ENCODE assay signal across 1 cellular context in genomic region chr14:24274101-24274543, GRCh38.
TF ChIP-seq lines count a peak whose summit lies in the region.

No MANE protein-coding gene starts in this region.

TF ChIP-seq in GM12878, 131 proteins besides CTCF, POLR2A, EP300 and RAD21 (continues in another document):
- peak; percentile 85 for TF ChIP-seq CREM (IDR thresholded peaks at IDR 0.05; ENCODE audit: low read depth)
- peak; percentile 90 for TF ChIP-seq NBN (IDR thresholded peaks at IDR 0.05)
- TF ChIP-seq HCFC1 (IDR thresholded peaks at IDR 0.05; ENCODE audit: low read length): no peak
- TF ChIP-seq ZNF384 (IDR thresholded peaks at IDR 0.05; ENCODE audit: borderline replicate concordance, low read depth, low read length): peak; percentile 50; the same call in 1 of the 2 replicates
- TF ChIP-seq RCOR1 (conservative IDR thresholded peaks at IDR 0.05; ENCODE audit: low read depth, low read length): no peak
- peak; percentile 50; the same call in 1 of the 2 replicates for TF ChIP-seq GATAD2B (conservative IDR thresholded peaks at IDR 0.05; ENCODE audit: low read depth)
- TF ChIP-seq DPF2 (IDR thresholded peaks at IDR 0.05): peak; percentile 93
- peak in 1 of 2 experiments; percentile 88; a peak in 2 of 4 replicates for TF ChIP-seq ETV6 (conservative IDR thresholded peaks at IDR 0.05 in 1 of 2, IDR thresholded peaks at IDR 0.05 in 1 of 2; ENCODE audit: borderline replicate concordance in 1 of 2, low read depth in 1 of 2)
- peak; percentile 33 for TF ChIP-seq SMAD1 (IDR thresholded peaks at IDR 0.05; ENCODE audit: low read depth, partially characterized antibody)
- peak; percentile 96 for TF ChIP-seq IRF4 (IDR thresholded peaks at IDR 0.05; ENCODE audit: low read depth, low read length)
- TF ChIP-seq CREB1 (IDR thresholded peaks at IDR 0.05; ENCODE audit: low read depth): peak; percentile 79
- TF ChIP-seq CEBPB (IDR thresholded peaks at IDR 0.05; ENCODE audit: borderline replicate concordance in 1 of 2, low read depth in 2 of 2, low read length in 2 of 2): peak in 1 of 2 experiments; percentile 64; a peak in 1 of 4 replicates
- TF ChIP-seq KAT2A (conservative IDR thresholded peaks at IDR 0.05; ENCODE audit: control insufficient read depth, low read depth, low read length): no peak
- peak; percentile 63; the same call in 1 of the 2 replicates for TF ChIP-seq PAX5 (IDR thresholded peaks at IDR 0.05; ENCODE audit: borderline replicate concordance, low read depth, low read length)
- TF ChIP-seq NFIC (IDR thresholded peaks at IDR 0.05; ENCODE audit: low read depth, low read length): peak; percentile 87; the same call in 1 of the 2 replicates
- TF ChIP-seq ZBED1 (IDR thresholded peaks at IDR 0.05; ENCODE audit: borderline replicate concordance): peak; percentile 68; the same call in 1 of the 2 replicates
- no peak for TF ChIP-seq EZH2 (IDR thresholded peaks at IDR 0.05; ENCODE audit: borderline replicate concordance, control insufficient read depth, low read depth, low read length)
- no peak for TF ChIP-seq SIX5 (IDR thresholded peaks at IDR 0.05; ENCODE audit: low read depth, low read length, severe bottlenecking)
- peak; percentile 81 for TF ChIP-seq ATF2 (IDR thresholded peaks at IDR 0.05; ENCODE audit: low read length)
- TF ChIP-seq JUND (IDR thresholded peaks at IDR 0.05; ENCODE audit: low read depth, low read length): peak; percentile 78; the same call in 1 of the 2 replicates
- no peak for TF ChIP-seq YBX1 (IDR thresholded peaks at IDR 0.05)
- TF ChIP-seq ATF3 (IDR thresholded peaks at IDR 0.05; ENCODE audit: borderline replicate concordance, extremely low read depth, low read depth, low read length): no peak
- TF ChIP-seq SRF (IDR thresholded peaks at IDR 0.05; ENCODE audit: low read depth in 2 of 2, low read length in 2 of 2): 0 out of 4 replicates have a peak, but pooled peaks of 1 of the 2 experiments have one; percentile 29
- TF ChIP-seq ATF7 (IDR thresholded peaks at IDR 0.05; ENCODE audit: low read depth): peak; percentile 94
- TF ChIP-seq CBX5 (IDR thresholded peaks at IDR 0.05; ENCODE audit: low read depth): no peak
- peak; percentile 81; the same call in 1 of the 2 replicates for TF ChIP-seq BACH1 (IDR thresholded peaks at IDR 0.05; ENCODE audit: borderline replicate concordance)
- TF ChIP-seq, protein P1, sequence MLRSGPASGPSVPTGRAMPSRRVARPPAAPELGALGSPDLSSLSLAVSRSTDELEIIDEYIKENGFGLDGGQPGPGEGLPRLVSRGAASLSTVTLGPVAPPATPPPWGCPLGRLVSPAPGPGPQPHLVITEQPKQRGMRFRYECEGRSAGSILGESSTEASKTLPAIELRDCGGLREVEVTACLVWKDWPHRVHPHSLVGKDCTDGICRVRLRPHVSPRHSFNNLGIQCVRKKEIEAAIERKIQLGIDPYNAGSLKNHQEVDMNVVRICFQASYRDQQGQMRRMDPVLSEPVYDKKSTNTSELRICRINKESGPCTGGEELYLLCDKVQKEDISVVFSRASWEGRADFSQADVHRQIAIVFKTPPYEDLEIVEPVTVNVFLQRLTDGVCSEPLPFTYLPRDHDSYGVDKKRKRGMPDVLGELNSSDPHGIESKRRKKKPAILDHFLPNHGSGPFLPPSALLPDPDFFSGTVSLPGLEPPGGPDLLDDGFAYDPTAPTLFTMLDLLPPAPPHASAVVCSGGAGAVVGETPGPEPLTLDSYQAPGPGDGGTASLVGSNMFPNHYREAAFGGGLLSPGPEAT (IDR thresholded peaks at IDR 0.05; ENCODE audit: low read depth): peak; percentile 87
- TF ChIP-seq BCL3 (IDR thresholded peaks at IDR 0.05; ENCODE audit: borderline replicate concordance, insufficient read depth, low read depth, low read length, poor library complexity, severe bottlenecking): peak; percentile 27
- peak; percentile 40; the same call in 1 of the 2 replicates for TF ChIP-seq ZNF207 (IDR thresholded peaks at IDR 0.05; ENCODE audit: borderline replicate concordance)
- TF ChIP-seq IKZF2 (IDR thresholded peaks at IDR 0.05): peak; percentile 98
- TF ChIP-seq MTA2 (IDR thresholded peaks at IDR 0.05; ENCODE audit: low read depth): peak; percentile 92
- TF ChIP-seq ZBTB33 (IDR thresholded peaks at IDR 0.05): no peak
- peak; percentile 0; the same call in 1 of the 2 replicates for TF ChIP-seq SMC3 (IDR thresholded peaks at IDR 0.05; ENCODE audit: borderline replicate concordance, low read length)
- peak; percentile 99 for TF ChIP-seq SPI1 (IDR thresholded peaks at IDR 0.05; ENCODE audit: borderline replicate concordance, insufficient read depth, low read depth, low read length)
- TF ChIP-seq JUNB (IDR thresholded peaks at IDR 0.05): peak; percentile 96
- no peak for TF ChIP-seq KDM1A (IDR thresholded peaks at IDR 0.05; ENCODE audit: borderline replicate concordance)
- peak; percentile 97 for TF ChIP-seq EED (IDR thresholded peaks at IDR 0.05; ENCODE audit: low read depth)
- TF ChIP-seq PRDM15 (CRISPR knock-in tag; IDR thresholded peaks at IDR 0.05): no peak
- TF ChIP-seq BCL11A (IDR thresholded peaks at IDR 0.05; ENCODE audit: low read depth, low read length): peak; percentile 95
- TF ChIP-seq IKZF1 (conservative IDR thresholded peaks at IDR 0.05): peak; percentile 95
- peak; percentile 50; the same call in 1 of the 2 replicates for TF ChIP-seq GABPA (IDR thresholded peaks at IDR 0.05; ENCODE audit: low read depth)
- TF ChIP-seq, protein P2, sequence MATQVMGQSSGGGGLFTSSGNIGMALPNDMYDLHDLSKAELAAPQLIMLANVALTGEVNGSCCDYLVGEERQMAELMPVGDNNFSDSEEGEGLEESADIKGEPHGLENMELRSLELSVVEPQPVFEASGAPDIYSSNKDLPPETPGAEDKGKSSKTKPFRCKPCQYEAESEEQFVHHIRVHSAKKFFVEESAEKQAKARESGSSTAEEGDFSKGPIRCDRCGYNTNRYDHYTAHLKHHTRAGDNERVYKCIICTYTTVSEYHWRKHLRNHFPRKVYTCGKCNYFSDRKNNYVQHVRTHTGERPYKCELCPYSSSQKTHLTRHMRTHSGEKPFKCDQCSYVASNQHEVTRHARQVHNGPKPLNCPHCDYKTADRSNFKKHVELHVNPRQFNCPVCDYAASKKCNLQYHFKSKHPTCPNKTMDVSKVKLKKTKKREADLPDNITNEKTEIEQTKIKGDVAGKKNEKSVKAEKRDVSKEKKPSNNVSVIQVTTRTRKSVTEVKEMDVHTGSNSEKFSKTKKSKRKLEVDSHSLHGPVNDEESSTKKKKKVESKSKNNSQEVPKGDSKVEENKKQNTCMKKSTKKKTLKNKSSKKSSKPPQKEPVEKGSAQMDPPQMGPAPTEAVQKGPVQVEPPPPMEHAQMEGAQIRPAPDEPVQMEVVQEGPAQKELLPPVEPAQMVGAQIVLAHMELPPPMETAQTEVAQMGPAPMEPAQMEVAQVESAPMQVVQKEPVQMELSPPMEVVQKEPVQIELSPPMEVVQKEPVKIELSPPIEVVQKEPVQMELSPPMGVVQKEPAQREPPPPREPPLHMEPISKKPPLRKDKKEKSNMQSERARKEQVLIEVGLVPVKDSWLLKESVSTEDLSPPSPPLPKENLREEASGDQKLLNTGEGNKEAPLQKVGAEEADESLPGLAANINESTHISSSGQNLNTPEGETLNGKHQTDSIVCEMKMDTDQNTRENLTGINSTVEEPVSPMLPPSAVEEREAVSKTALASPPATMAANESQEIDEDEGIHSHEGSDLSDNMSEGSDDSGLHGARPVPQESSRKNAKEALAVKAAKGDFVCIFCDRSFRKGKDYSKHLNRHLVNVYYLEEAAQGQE (IDR thresholded peaks at IDR 0.05; ENCODE audit: low read depth, low read length): no peak
- peak; percentile 55 for TF ChIP-seq RUNX3 (IDR thresholded peaks at IDR 0.05; ENCODE audit: low read length)
- 0 out of 2 replicates have a peak, but pooled peaks have one; percentile 30 for TF ChIP-seq PML (IDR thresholded peaks at IDR 0.05; ENCODE audit: low read length)
- peak; percentile 52 to 56; a peak in 2 of 4 replicates for TF ChIP-seq BHLHE40 (IDR thresholded peaks at IDR 0.05; ENCODE audit: borderline replicate concordance in 1 of 2, low read depth in 2 of 2, low read length in 1 of 2)
- no peak for TF ChIP-seq ESRRA (IDR thresholded peaks at IDR 0.05; ENCODE audit: low read length)
- peak; percentile 75; the same call in 1 of the 2 replicates for TF ChIP-seq FOXM1 (IDR thresholded peaks at IDR 0.05; ENCODE audit: low read depth, low read length)
- no peak for TF ChIP-seq SREBF2 (IDR thresholded peaks at IDR 0.05; ENCODE audit: low read length)
- peak; percentile 52 for TF ChIP-seq SKIL (IDR thresholded peaks at IDR 0.05; ENCODE audit: low read depth, poor library complexity, severe bottlenecking)
